In genomic region chr1:227428803-227429202, GRCh38 we compare ENCODE assay signal across 9 cellular contexts.
A peak's percentile ranks its signal among the peaks of the same experiment; 100 is the strongest.
DNase-seq lines count a peak whose midpoint lies in the region; ATAC-seq and TF ChIP-seq lines count a peak whose summit lies in the region.
"Had no signal": no experiment of that assay in that cellular context is flagged by ENCODE, and none has a peak within 500 bp of the region (broad histone marks: within the 10 kb centered on the region; RNA-seq: fewer than 3 reads in every experiment).

No MANE protein-coding gene starts in this region.

- 55% methylated on average over 3 of the region's 4 CpGs for WGBS in right lobe of liver (ENCODE audit: insufficient coverage, low coverage, low lambda C conversion rate, missing lambda C conversion rate)
- 8% methylated on average over 4 of the region's 4 CpGs; no CpG with 5 or more reads in 1 of the 2 donors for WGBS in transverse colon (ENCODE audit: low coverage in 1 of 2), 2 donors

- H3K36me3 ChIP-seq in brain microvascular endothelial cell (replicated peaks) = no peaks in the 10 kb centered on the region
- no peaks in the 10 kb centered on the region for H3K36me3 ChIP-seq in right lobe of liver
- no peaks in the 10 kb centered on the region for H3K36me3 ChIP-seq in transverse colon

- no peaks in the 10 kb centered on the region for H3K36me3 Mint-ChIP-seq in activated T-helper 1 cell treated with anti-CD3 and anti-CD28 coated beads, Interleukin-12 subunit alpha, Interleukin-12 subunit beta, Interleukin-2, Interleukin-4 antibody, amounts not matched to agents 30 ng/mL and 10 ng/mL and 1 ng/mL, durations not matched to agents 14 hours and 24 hours and 36 hours (ENCODE audit: low read depth)
- H3K36me3 Mint-ChIP-seq in progenitor cell of endocrine pancreas (ENCODE audit: insufficient read depth) = no peaks in the 10 kb centered on the region

- H3K9me3 Mint-ChIP-seq in activated T-helper 1 cell treated with anti-CD3 and anti-CD28 coated beads, Interleukin-12 subunit alpha, Interleukin-12 subunit beta, Interleukin-2, Interleukin-4 antibody, amounts not matched to agents 30 ng/mL and 10 ng/mL and 1 ng/mL, durations not matched to agents 14 hours and 24 hours and 36 hours = no peaks in the 10 kb centered on the region
- no peaks in the 10 kb centered on the region for H3K9me3 Mint-ChIP-seq in progenitor cell of endocrine pancreas (ENCODE audit: low read depth)

- in situ Hi-C loops in brain microvascular endothelial cell (cut with HindIII; ENCODE audit: low pct_ligation_motif_present, low sequenced_read_pairs) (loop anchor here (25.0 kb wide), 1 partner anchor 792 kb away; no protein-coding TSS in a partner anchor), transverse colon (cut with MboI; ENCODE audit: low pct_ligation_motif_present in 1 of 4, low pct_unique_long_range_greater_than_20kb in 1 of 4, low sequenced_read_pairs in 3 of 4) (loop anchor here (25.0 kb wide), 3 partner anchors 192 to 792 kb away; no protein-coding TSS in a partner anchor)

- no peak for TF ChIP-seq CTCF in brain microvascular endothelial cell (IDR thresholded peaks at IDR 0.05; ENCODE audit: low read depth, low read length, missing control alignments)
- TF ChIP-seq CTCF in right lobe of liver (IDR thresholded peaks at IDR 0.05) = no peak
- TF ChIP-seq CTCF in transverse colon (IDR thresholded peaks at IDR 0.05) = no peak
- no peak for TF ChIP-seq CTCF in progenitor cell of endocrine pancreas (IDR thresholded peaks at IDR 0.05; ENCODE audit: unreplicated experiment)

- no peaks in the 10 kb centered on the region for H3K4me1 Mint-ChIP-seq in activated T-helper 1 cell treated with anti-CD3 and anti-CD28 coated beads, Interleukin-12 subunit alpha, Interleukin-12 subunit beta, Interleukin-2, Interleukin-4 antibody, amounts not matched to agents 30 ng/mL and 10 ng/mL and 1 ng/mL, durations not matched to agents 14 hours and 24 hours and 36 hours (ENCODE audit: low read depth)
- H3K4me1 Mint-ChIP-seq in progenitor cell of endocrine pancreas (ENCODE audit: low read depth) = peaks cover 6% of the 10 kb centered on the region

- ATAC-seq in right lobe of liver = peak in 3 of 4 donors; percentile 14 to 43 (median 18)
- ATAC-seq in HG03432 (IDR thresholded peaks at IDR 0.05; ENCODE audit: unreplicated experiment) = no peak

- H3K4me3 Mint-ChIP-seq in activated T-helper 1 cell treated with anti-CD3 and anti-CD28 coated beads, Interleukin-12 subunit alpha, Interleukin-12 subunit beta, Interleukin-2, Interleukin-4 antibody, amounts not matched to agents 30 ng/mL and 10 ng/mL and 1 ng/mL, durations not matched to agents 14 hours and 24 hours and 36 hours = no peak overlapping the region
- no peak overlapping the region for H3K4me3 Mint-ChIP-seq in progenitor cell of endocrine pancreas (ENCODE audit: low read depth)

- H3K4me3 ChIP-seq in brain microvascular endothelial cell (ENCODE audit: low read depth, low read length) = no peak overlapping the region
- H3K4me3 ChIP-seq in right lobe of liver = no peak overlapping the region
- H3K4me3 ChIP-seq in transverse colon = no peak overlapping the region

- H3K27me3 ChIP-seq in brain microvascular endothelial cell (replicated peaks) (no peaks in the 10 kb centered on the region), right lobe of liver (no peaks in the 10 kb centered on the region), transverse colon (no peaks in the 10 kb centered on the region)

- H3K27me3 Mint-ChIP-seq in activated T-helper 1 cell treated with anti-CD3 and anti-CD28 coated beads, Interleukin-12 subunit alpha, Interleukin-12 subunit beta, Interleukin-2, Interleukin-4 antibody, amounts not matched to agents 30 ng/mL and 10 ng/mL and 1 ng/mL, durations not matched to agents 14 hours and 24 hours and 36 hours (ENCODE audit: insufficient read depth) = peaks cover 6% of the 10 kb centered on the region
- H3K27me3 Mint-ChIP-seq in progenitor cell of endocrine pancreas = no peaks in the 10 kb centered on the region

- H3K4me1 ChIP-seq in right lobe of liver (no peaks in the 10 kb centered on the region), transverse colon (peaks cover 0 to 42% (median 27%) of the 10 kb centered on the region in 4 donors)

- TF ChIP-seq EP300 in transverse colon (IDR thresholded peaks at IDR 0.05; ENCODE audit: low read depth) = no peak

- intact Hi-C loops in right lobe of liver (cut with DNase I) (no loop called here), transverse colon (cut with DNase I; ENCODE audit: low total_unique reads) (no loop called here)
- intact Hi-C loops in activated T-helper 1 cell treated with anti-CD3 and anti-CD28 coated beads, Interleukin-12 subunit alpha, Interleukin-12 subunit beta, Interleukin-2, Interleukin-4 antibody, amounts not matched to agents 30 ng/mL and 10 ng/mL and 1 ng/mL, durations not matched to agents 14 hours and 24 hours and 36 hours (cut with micrococcal nuclease) = no loop called here

- H3K27ac Mint-ChIP-seq in activated T-helper 1 cell treated with anti-CD3 and anti-CD28 coated beads, Interleukin-12 subunit alpha, Interleukin-12 subunit beta, Interleukin-2, Interleukin-4 antibody, amounts not matched to agents 30 ng/mL and 10 ng/mL and 1 ng/mL, durations not matched to agents 14 hours and 24 hours and 36 hours = no peak overlapping the region
- no peak overlapping the region for H3K27ac Mint-ChIP-seq in progenitor cell of endocrine pancreas

- H3K9me3 ChIP-seq in right lobe of liver (no peaks in the 10 kb centered on the region), transverse colon (no peaks in the 10 kb centered on the region)

- TF ChIP-seq POLR2A in right lobe of liver (IDR thresholded peaks at IDR 0.05) = no peak
- no peak for TF ChIP-seq POLR2A in transverse colon (IDR thresholded peaks at IDR 0.05)

- DNase-seq in DMS53 (lab: John Stamatoyannopoulos, UW) (peak; percentile 39), DMS53 treated with DMSO at 0.1 percent for 48 hours (lab: John Stamatoyannopoulos, UW; ENCODE audit: unreplicated experiment) (no peak), brain microvascular endothelial cell (peak; percentile 70), right lobe of liver (no peak), transverse colon (peak; percentile 62), progenitor cell of endocrine pancreas (ENCODE audit: low spot score, unreplicated experiment) (no peak)
- DNase-seq in activated T-helper 1 cell treated with anti-CD3 and anti-CD28 coated beads, Interleukin-12 subunit alpha, Interleukin-12 subunit beta, Interleukin-2, Interleukin-4 antibody, amounts not matched to agents 30 ng/mL and 10 ng/mL and 1 ng/mL, durations not matched to agents 14 hours and 24 hours and 36 hours (ENCODE audit: low spot score) = no peak
- DNase-seq: 8988T had no signal

- H3K27ac ChIP-seq in brain microvascular endothelial cell (peak overlapping the region; percentile 27), right lobe of liver (no peak overlapping the region), transverse colon (peak overlapping the region; percentile 49 to 62 (median 58))

Comparison
In these comparisons a context has a peak if more than half of its experiments do, and no peak if none do; other contexts are left out.
1. DNase-seq: peak in DMS53 (single experiment), brain microvascular endothelial cell (single experiment) and transverse colon (single experiment); none in DMS53 treated with DMSO at 0.1 percent for 48 hours (single experiment), right lobe of liver (0 of 3), activated T-helper 1 cell treated with anti-CD3 and anti-CD28 coated beads, Interleukin-12 subunit alpha, Interleukin-12 subunit beta, Interleukin-2, Interleukin-4 antibody, amounts not matched to agents 30 ng/mL and 10 ng/mL and 1 ng/mL, durations not matched to agents 14 hours and 24 hours and 36 hours (single experiment) and progenitor cell of endocrine pancreas (single experiment).
2. H3K27ac ChIP-seq: peak in brain microvascular endothelial cell (single experiment) and transverse colon (4 of 4); none in right lobe of liver (0 of 3).